In genomic region chr5:168070761-168071160, GRCh38 we compare ENCODE assay signal across 33 cellular contexts.
"Had no signal": no experiment of that assay in that cellular context is flagged by ENCODE, and none has a peak within 500 bp of the region (broad histone marks: within the 10 kb centered on the region; RNA-seq: fewer than 3 reads in every experiment).

No MANE protein-coding gene starts in this region.

- H3K36me3 ChIP-seq: brain microvascular endothelial cell, breast epithelium, WERI-Rb-1 had no signal

- H3K9me3 ChIP-seq: body of pancreas, breast epithelium had no signal

- H3K27ac Mint-ChIP-seq: activated CD4-positive, alpha-beta memory T cell treated with anti-CD3 and anti-CD28 coated beads, Interleukin-2, amount 10 ng/mL, durations not matched to agents 7 days and 5 days; activated CD4-positive, alpha-beta T cell treated with anti-CD3 and anti-CD28 coated beads for 36 hours; activated CD4-positive, alpha-beta T cell treated with anti-CD3 and anti-CD28 coated beads, Interleukin-2, amount 10 ng/mL, durations not matched to agents 24 days and 14 days; activated CD8-positive, alpha-beta memory T cell treated with anti-CD3 and anti-CD28 coated beads, Interleukin-2, amount 10 ng/mL, durations not matched to agents 7 days and 5 days; activated CD8-positive, alpha-beta T cell treated with anti-CD3 and anti-CD28 coated beads, Interleukin-2, amount 10 ng/mL, durations not matched to agents 7 days and 5 days; activated naive CD4-positive, alpha-beta T cell treated with anti-CD3 and anti-CD28 coated beads, Interleukin-2, amount 10 ng/mL, durations not matched to agents 7 days and 5 days; activated naive CD4-positive, alpha-beta T cell treated with anti-CD3 and anti-CD28 coated beads, Interleukin-2, amount 50 U/mL, for 24 hours; activated naive CD8-positive, alpha-beta T cell; activated naive CD8-positive, alpha-beta T cell treated with anti-CD3 and anti-CD28 coated beads, Interleukin-2, amount 10 ng/mL, durations not matched to agents 7 days and 5 days; activated naive CD8-positive, alpha-beta T cell treated with anti-CD3 and anti-CD28 coated beads, Interleukin-2, amount 50 U/mL, for 24 hours; activated T-cell treated with anti-CD3 and anti-CD28 coated beads, Interleukin-2, amount 50 U/mL, for 24 hours; activated T-helper 2 cell treated with anti-CD3 and anti-CD28 coated beads, Interferon-gamma antibody, Interleukin-2, Interleukin-4, amounts not matched to agents 10 μg/mL and 5 μg/mL and 100 μg/mL, durations not matched to agents 14 hours and 24 hours and 36 hours; T-helper 1 cell treated with Interleukin-12 subunit alpha and Interleukin-12 subunit beta and Interleukin-4 antibody, amounts not matched to agents 30 μg/mL and 1 μg/mL, for 36 hours; T-helper 2 cell treated with Interferon-gamma antibody and Interleukin-4, amounts not matched to agents 5 μg/mL and 100 μg/mL, for 36 hours; WTC11 had no signal

- H3K4me3 Mint-ChIP-seq: activated CD4-positive, alpha-beta memory T cell treated with anti-CD3 and anti-CD28 coated beads, Interleukin-2, amount 10 ng/mL, durations not matched to agents 7 days and 5 days; activated CD4-positive, alpha-beta T cell treated with anti-CD3 and anti-CD28 coated beads for 36 hours; activated CD4-positive, alpha-beta T cell treated with anti-CD3 and anti-CD28 coated beads, Interleukin-2, amount 10 ng/mL, durations not matched to agents 24 days and 14 days; activated CD8-positive, alpha-beta memory T cell treated with anti-CD3 and anti-CD28 coated beads, Interleukin-2, amount 10 ng/mL, durations not matched to agents 7 days and 5 days; activated CD8-positive, alpha-beta T cell treated with anti-CD3 and anti-CD28 coated beads, Interleukin-2, amount 10 ng/mL, durations not matched to agents 7 days and 5 days; activated naive CD4-positive, alpha-beta T cell treated with anti-CD3 and anti-CD28 coated beads, Interleukin-2, amount 10 ng/mL, durations not matched to agents 7 days and 5 days; activated naive CD4-positive, alpha-beta T cell treated with anti-CD3 and anti-CD28 coated beads, Interleukin-2, amount 50 U/mL, for 24 hours; activated naive CD8-positive, alpha-beta T cell; activated naive CD8-positive, alpha-beta T cell treated with anti-CD3 and anti-CD28 coated beads, Interleukin-2, amount 10 ng/mL, durations not matched to agents 7 days and 5 days; activated naive CD8-positive, alpha-beta T cell treated with anti-CD3 and anti-CD28 coated beads, Interleukin-2, amount 50 U/mL, for 24 hours; activated T-cell treated with anti-CD3 and anti-CD28 coated beads, Interleukin-2, amount 50 U/mL, for 24 hours; T-helper 1 cell treated with Interleukin-12 subunit alpha and Interleukin-12 subunit beta and Interleukin-4 antibody, amounts not matched to agents 30 μg/mL and 1 μg/mL, for 36 hours; T-helper 2 cell treated with Interferon-gamma antibody and Interleukin-4, amounts not matched to agents 5 μg/mL and 100 μg/mL, for 36 hours; WTC11 had no signal

- H3K4me3 ChIP-seq: body of pancreas, breast epithelium had no signal

- H3K9me3 Mint-ChIP-seq: activated CD4-positive, alpha-beta memory T cell treated with anti-CD3 and anti-CD28 coated beads, Interleukin-2, amount 10 ng/mL, durations not matched to agents 7 days and 5 days; activated CD4-positive, alpha-beta T cell treated with anti-CD3 and anti-CD28 coated beads, Interleukin-2, amount 10 ng/mL, durations not matched to agents 24 days and 14 days; activated naive CD4-positive, alpha-beta T cell treated with anti-CD3 and anti-CD28 coated beads, Interleukin-2, amount 10 ng/mL, durations not matched to agents 7 days and 5 days; activated naive CD4-positive, alpha-beta T cell treated with anti-CD3 and anti-CD28 coated beads, Interleukin-2, amount 50 U/mL, for 24 hours; activated naive CD8-positive, alpha-beta T cell treated with anti-CD3 and anti-CD28 coated beads, Interleukin-2, amount 10 ng/mL, durations not matched to agents 7 days and 5 days; activated naive CD8-positive, alpha-beta T cell treated with anti-CD3 and anti-CD28 coated beads, Interleukin-2, amount 50 U/mL, for 24 hours; activated T-cell treated with anti-CD3 and anti-CD28 coated beads, Interleukin-2, amount 50 U/mL, for 24 hours; activated T-helper 2 cell treated with anti-CD3 and anti-CD28 coated beads, Interferon-gamma antibody, Interleukin-2, Interleukin-4, amounts not matched to agents 10 μg/mL and 5 μg/mL and 100 μg/mL, durations not matched to agents 14 hours and 24 hours and 36 hours; T-helper 1 cell treated with Interleukin-12 subunit alpha and Interleukin-12 subunit beta and Interleukin-4 antibody, amounts not matched to agents 30 μg/mL and 1 μg/mL, for 36 hours; T-helper 2 cell treated with Interferon-gamma antibody and Interleukin-4, amounts not matched to agents 5 μg/mL and 100 μg/mL, for 36 hours; WTC11 had no signal

- DNase-seq: activated CD4-positive, alpha-beta memory T cell treated with anti-CD3 and anti-CD28 coated beads, Interleukin-2, amount 10 ng/mL, durations not matched to agents 7 days and 5 days; activated CD4-positive, alpha-beta T cell treated with anti-CD3 and anti-CD28 coated beads for 1 hour; activated CD4-positive, alpha-beta T cell treated with anti-CD3 and anti-CD28 coated beads for 36 hours; activated CD4-positive, alpha-beta T cell treated with anti-CD3 and anti-CD28 coated beads, Interleukin-2, amount 10 ng/mL, durations not matched to agents 24 days and 14 days; activated CD4-positive, alpha-beta T cell treated with anti-CD3 and anti-CD28 coated beads, Interleukin-2, amount 50 U/mL, for 48 hours; activated CD4-positive, CD25-positive, alpha-beta regulatory T cell; activated CD8-positive, alpha-beta memory T cell treated with anti-CD3 and anti-CD28 coated beads for 24 hours; activated CD8-positive, alpha-beta memory T cell treated with anti-CD3 and anti-CD28 coated beads, Interleukin-2, amount 10 ng/mL, durations not matched to agents 7 days and 5 days; activated CD8-positive, alpha-beta memory T cell treated with anti-CD3 and anti-CD28 coated beads, Interleukin-2, amount 50 U/mL, for 48 hours; activated CD8-positive, alpha-beta T cell treated with anti-CD3 and anti-CD28 coated beads, Interleukin-2, amount 10 ng/mL, durations not matched to agents 7 days and 5 days; activated effector memory CD4-positive, alpha-beta T cell treated with Interleukin-2 at 50 U/mL for 16 hours; activated gamma-delta T cell; activated naive CD4-positive, alpha-beta T cell treated with anti-CD3 and anti-CD28 coated beads, Interleukin-2, amount 10 ng/mL, durations not matched to agents 7 days and 5 days; activated naive CD4-positive, alpha-beta T cell treated with Interleukin-2 at 50 U/mL for 16 hours; activated naive CD8-positive, alpha-beta T cell treated with anti-CD3 and anti-CD28 coated beads, Interleukin-2, amount 10 ng/mL, durations not matched to agents 7 days and 5 days; activated naive CD8-positive, alpha-beta T cell treated with anti-CD3 and anti-CD28 coated beads, Interleukin-2, amount 50 U/mL, for 24 hours; activated T-cell treated with anti-CD3 and anti-CD28 coated beads, Interleukin-2, amount 50 U/mL, for 24 hours; activated T-cell treated with anti-CD3 and anti-CD28 coated beads, Interleukin-2, amount 50 U/mL, for 48 hours; aorta; body of pancreas; brain microvascular endothelial cell; central memory CD4-positive, alpha-beta T cell; T-helper 1 cell; T-helper 2 cell; T-helper 9 cell; WERI-Rb-1 had no signal

- H3K4me1 Mint-ChIP-seq: activated naive CD4-positive, alpha-beta T cell treated with anti-CD3 and anti-CD28 coated beads, Interleukin-2, amount 50 U/mL, for 24 hours; activated naive CD8-positive, alpha-beta T cell treated with anti-CD3 and anti-CD28 coated beads, Interleukin-2, amount 50 U/mL, for 24 hours had no signal

- H3K27me3 ChIP-seq: body of pancreas, brain microvascular endothelial cell, breast epithelium had no signal

- H3K36me3 Mint-ChIP-seq: activated CD8-positive, alpha-beta memory T cell treated with anti-CD3 and anti-CD28 coated beads, Interleukin-2, amount 10 ng/mL, durations not matched to agents 7 days and 5 days; activated naive CD4-positive, alpha-beta T cell treated with anti-CD3 and anti-CD28 coated beads, Interleukin-2, amount 10 ng/mL, durations not matched to agents 7 days and 5 days; activated naive CD4-positive, alpha-beta T cell treated with anti-CD3 and anti-CD28 coated beads, Interleukin-2, amount 50 U/mL, for 24 hours; activated naive CD8-positive, alpha-beta T cell; activated naive CD8-positive, alpha-beta T cell treated with anti-CD3 and anti-CD28 coated beads, Interleukin-2, amount 10 ng/mL, durations not matched to agents 7 days and 5 days; WTC11 had no signal

- H3K27me3 Mint-ChIP-seq: activated CD4-positive, alpha-beta T cell treated with anti-CD3 and anti-CD28 coated beads for 36 hours; activated CD8-positive, alpha-beta memory T cell treated with anti-CD3 and anti-CD28 coated beads, Interleukin-2, amount 10 ng/mL, durations not matched to agents 7 days and 5 days; activated naive CD4-positive, alpha-beta T cell treated with anti-CD3 and anti-CD28 coated beads, Interleukin-2, amount 50 U/mL, for 24 hours had no signal
